Comparison of ENCODE assay signal across 18 cellular contexts in the genomic region with DNA sequence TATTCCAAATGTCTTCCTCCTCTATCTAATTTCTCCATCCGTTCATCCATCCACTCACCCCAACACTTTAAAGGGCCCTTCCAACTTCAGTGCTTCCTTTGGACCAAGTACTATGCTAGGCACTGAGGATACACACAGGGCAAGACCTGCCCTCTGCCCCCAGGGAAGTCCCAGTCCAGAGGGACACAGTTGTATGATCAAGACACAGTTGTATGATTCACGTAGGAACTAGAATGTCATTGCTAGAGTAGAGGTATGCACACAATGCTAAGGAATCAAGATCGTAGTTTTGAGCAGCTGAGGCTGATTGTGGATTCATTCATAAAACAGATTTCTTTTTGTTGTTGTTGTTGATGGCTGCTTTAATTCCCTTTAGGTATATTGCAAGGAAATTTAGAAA.
"Had no signal": no experiment of that assay in that cellular context is flagged by ENCODE, and none has a peak within 500 bp of the region (broad histone marks: within the 10 kb centered on the region; RNA-seq: fewer than 3 reads in every experiment).

No MANE protein-coding gene starts in this region.

- H3K9me3 Mint-ChIP-seq: stimulated activated effector memory CD8-positive, alpha-beta T cell treated with anti-CD3 and anti-CD28 coated beads, Interleukin-12 subunit alpha, Interleukin-12 subunit beta, amount 100 ng/mL, for 72 hours had no signal

- H3K27ac Mint-ChIP-seq: stimulated activated effector memory CD8-positive, alpha-beta T cell treated with anti-CD3 and anti-CD28 coated beads, Interleukin-12 subunit alpha, Interleukin-12 subunit beta, amount 100 ng/mL, for 72 hours; type B pancreatic cell had no signal

- H3K9me3 ChIP-seq: colonic mucosa, gastrocnemius medialis, heart right ventricle, mucosa of descending colon, psoas muscle, right lobe of liver, suprapubic skin, thyroid gland had no signal

- H3K27me3 ChIP-seq: colonic mucosa, gastrocnemius medialis, heart right ventricle, right lobe of liver, suprapubic skin, thyroid gland had no signal

- H3K36me3 ChIP-seq: colonic mucosa, gastrocnemius medialis, heart right ventricle, right lobe of liver, suprapubic skin, thyroid gland had no signal

- H3K27ac ChIP-seq: colonic mucosa, gastrocnemius medialis, heart right ventricle, psoas muscle, right lobe of liver, suprapubic skin, thyroid gland had no signal

- DNase-seq: colonic mucosa; gastrocnemius medialis; heart right ventricle; hypothalamus; mucosa of descending colon; naive thymus-derived CD8-positive, alpha-beta T cell; nucleus accumbens; psoas muscle; retina; right lobe of liver; stimulated activated CD4-positive, alpha-beta T cell treated with anti-CD3 and anti-CD28 coated beads, Interleukin-4, amount 100 ng/mL, for 1 hour; stimulated activated CD8-positive, alpha-beta memory T cell treated with anti-CD3 and anti-CD28 coated beads, Interleukin-4, amount 100 ng/mL, for 48 hours; stimulated activated naive CD8-positive, alpha-beta T cell treated with anti-CD3 and anti-CD28 coated beads, Interleukin-15, Interleukin-2, amounts not matched to agents 100 U/mL and 50 U/mL, for 24 hours; thyroid gland had no signal

- ATAC-seq: gastrocnemius medialis; heart right ventricle; mucosa of descending colon; naive thymus-derived CD8-positive, alpha-beta T cell; psoas muscle; right lobe of liver; stimulated activated effector memory CD8-positive, alpha-beta T cell treated with anti-CD3 and anti-CD28 coated beads, Interleukin-12 subunit alpha, Interleukin-12 subunit beta, amount 100 ng/mL, for 72 hours; stimulated activated naive CD8-positive, alpha-beta T cell treated with anti-CD3 and anti-CD28 coated beads, Interleukin-15, Interleukin-2, amounts not matched to agents 100 U/mL and 50 U/mL, for 24 hours had no signal

- H3K4me3 ChIP-seq: colonic mucosa, gastrocnemius medialis, heart right ventricle, mucosa of descending colon, psoas muscle, right lobe of liver, suprapubic skin, thyroid gland had no signal

- H3K4me1 ChIP-seq: colonic mucosa, psoas muscle, right lobe of liver, thyroid gland had no signal

- H3K36me3 Mint-ChIP-seq: naive thymus-derived CD8-positive, alpha-beta T cell; stimulated activated effector memory CD8-positive, alpha-beta T cell treated with anti-CD3 and anti-CD28 coated beads, Interleukin-12 subunit alpha, Interleukin-12 subunit beta, amount 100 ng/mL, for 72 hours; type B pancreatic cell had no signal

- H3K4me3 Mint-ChIP-seq: naive thymus-derived CD8-positive, alpha-beta T cell; neural crest cell; stimulated activated effector memory CD8-positive, alpha-beta T cell treated with anti-CD3 and anti-CD28 coated beads, Interleukin-12 subunit alpha, Interleukin-12 subunit beta, amount 100 ng/mL, for 72 hours; type B pancreatic cell had no signal
